21 cellular contexts compared by ENCODE assay signal in genomic region chrY:21260325-21260724, GRCh38.
A peak's percentile ranks its signal among the peaks of the same experiment; 100 is the strongest.
DNase-seq lines count a peak whose midpoint lies in the region; ATAC-seq and TF ChIP-seq lines count a peak whose summit lies in the region.
"Had no signal": no experiment of that assay in that cellular context is flagged by ENCODE, and none has a peak within 500 bp of the region (broad histone marks: within the 10 kb centered on the region; RNA-seq: fewer than 3 reads in every experiment).

No MANE protein-coding gene starts in this region.

- H3K36me3 Mint-ChIP-seq in activated CD4-positive, alpha-beta T cell treated with anti-CD3 and anti-CD28 coated beads, Interleukin-2, amount 10 ng/mL, durations not matched to agents 24 days and 14 days (ENCODE audit: low read depth): no peaks in the 10 kb centered on the region
- H3K36me3 Mint-ChIP-seq in CD8-positive, alpha-beta T cell: no peaks in the 10 kb centered on the region
- H3K36me3 Mint-ChIP-seq in central memory CD8-positive, alpha-beta T cell (ENCODE audit: insufficient read depth): peaks cover 2% of the 10 kb centered on the region
- H3K36me3 Mint-ChIP-seq: activated naive CD8-positive, alpha-beta T cell treated with anti-CD3 and anti-CD28 coated beads, Interleukin-2, amount 10 ng/mL, durations not matched to agents 7 days and 5 days had no signal

- CTCF ChIA-PET in CD8-positive, alpha-beta T cell (lab: Charles Lee): interaction anchor here (1.1 to 1.6 kb wide), 4 partner anchors 41 to 378 kb away, joined by 3 read pairs; no protein-coding TSS in a partner anchor

- intact Hi-C loops in activated CD4-positive, alpha-beta T cell treated with anti-CD3 and anti-CD28 coated beads, Interleukin-2, amount 10 ng/mL, durations not matched to agents 24 days and 14 days (cut with micrococcal nuclease): loop anchor here (5.0 kb wide), 1 partner anchor 703 kb away; no protein-coding TSS in a partner anchor
- intact Hi-C loops in CD8-positive, alpha-beta T cell (cut with DNase I, micrococcal nuclease): loop anchor here (1.0 to 10.0 kb wide), 8 partner anchors 186 to 703 kb away; no protein-coding TSS in a partner anchor

- H3K27ac ChIP-seq in CD8-positive, alpha-beta T cell (ENCODE audit: low read depth, low read length): no peak overlapping the region
- H3K27ac ChIP-seq: pancreas, RWPE1, vagina had no signal

- peaks cover 16% of the 10 kb centered on the region for H3K4me1 Mint-ChIP-seq in activated CD4-positive, alpha-beta T cell treated with anti-CD3 and anti-CD28 coated beads, Interleukin-2, amount 10 ng/mL, durations not matched to agents 24 days and 14 days
- peaks cover 26% of the 10 kb centered on the region for H3K4me1 Mint-ChIP-seq in CD8-positive, alpha-beta T cell (ENCODE audit: low read depth)
- H3K4me1 Mint-ChIP-seq in central memory CD8-positive, alpha-beta T cell: peaks cover 18% of the 10 kb centered on the region
- H3K4me1 Mint-ChIP-seq: WTC11 had no signal

- H3K9me3 ChIP-seq in CD8-positive, alpha-beta T cell (ENCODE audit: low read length): no peaks in the 10 kb centered on the region
- H3K9me3 ChIP-seq: pancreas, vagina had no signal

- POLR2A ChIA-PET in CD8-positive, alpha-beta T cell (lab: Charles Lee): no interaction called here

- H3K27me3 Mint-ChIP-seq in activated CD4-positive, alpha-beta T cell treated with anti-CD3 and anti-CD28 coated beads, Interleukin-2, amount 10 ng/mL, durations not matched to agents 24 days and 14 days: no peaks in the 10 kb centered on the region
- no peaks in the 10 kb centered on the region for H3K27me3 Mint-ChIP-seq in CD8-positive, alpha-beta T cell (ENCODE audit: low read depth)
- no peaks in the 10 kb centered on the region for H3K27me3 Mint-ChIP-seq in central memory CD8-positive, alpha-beta T cell
- H3K27me3 Mint-ChIP-seq: activated naive CD8-positive, alpha-beta T cell treated with anti-CD3 and anti-CD28 coated beads, Interleukin-2, amount 10 ng/mL, durations not matched to agents 7 days and 5 days had no signal

- H3K4me3 ChIP-seq in CD8-positive, alpha-beta T cell (ENCODE audit: low read depth, low read length): no peak overlapping the region
- H3K4me3 ChIP-seq in LNCaP clone FGC (ENCODE audit: low read depth, low read length): no peak overlapping the region
- H3K4me3 ChIP-seq: pancreas, vagina had no signal

- TF ChIP-seq CTCF in CD8-positive, alpha-beta T cell (IDR thresholded peaks at IDR 0.05): no peak
- TF ChIP-seq CTCF in LNCaP clone FGC (IDR thresholded peaks at IDR 0.05; ENCODE audit: control insufficient read depth, extremely low read depth, insufficient read depth): peak; percentile 40

- peaks cover 10% of the 10 kb centered on the region for H3K4me1 ChIP-seq in CD8-positive, alpha-beta T cell (ENCODE audit: insufficient read depth, low read length)
- H3K4me1 ChIP-seq: pancreas, vagina had no signal

- H3K4me3 Mint-ChIP-seq in activated CD4-positive, alpha-beta T cell treated with anti-CD3 and anti-CD28 coated beads, Interleukin-2, amount 10 ng/mL, durations not matched to agents 24 days and 14 days: no peak overlapping the region
- H3K4me3 Mint-ChIP-seq in CD8-positive, alpha-beta T cell: no peak overlapping the region
- no peak overlapping the region for H3K4me3 Mint-ChIP-seq in central memory CD8-positive, alpha-beta T cell
- H3K4me3 Mint-ChIP-seq: activated naive CD8-positive, alpha-beta T cell treated with anti-CD3 and anti-CD28 coated beads, Interleukin-2, amount 10 ng/mL, durations not matched to agents 7 days and 5 days; WTC11 had no signal

- H3K9me3 Mint-ChIP-seq in activated CD4-positive, alpha-beta T cell treated with anti-CD3 and anti-CD28 coated beads, Interleukin-2, amount 10 ng/mL, durations not matched to agents 24 days and 14 days: no peaks in the 10 kb centered on the region
- H3K9me3 Mint-ChIP-seq in CD8-positive, alpha-beta T cell: no peaks in the 10 kb centered on the region
- H3K9me3 Mint-ChIP-seq in central memory CD8-positive, alpha-beta T cell: no peaks in the 10 kb centered on the region
- H3K9me3 Mint-ChIP-seq: activated naive CD8-positive, alpha-beta T cell treated with anti-CD3 and anti-CD28 coated beads, Interleukin-2, amount 10 ng/mL, durations not matched to agents 7 days and 5 days had no signal

- no peaks in the 10 kb centered on the region for H3K27me3 ChIP-seq in CD8-positive, alpha-beta T cell (ENCODE audit: insufficient read depth, low read length)
- H3K27me3 ChIP-seq: pancreas, vagina had no signal

- ATAC-seq in CD8-positive, alpha-beta T cell: peak; percentile 48
- ATAC-seq in central memory CD8-positive, alpha-beta T cell (replicated peaks; ENCODE audit: extremely low read depth, poor library complexity, severe bottlenecking): peak; percentile 60
- no peak for ATAC-seq in GM21390 (IDR thresholded peaks at IDR 0.05; ENCODE audit: unreplicated experiment)
- ATAC-seq: esophagus mucosa, left ventricle myocardium superior, pancreas, WTC11 had no signal

- H3K36me3 ChIP-seq in CD8-positive, alpha-beta T cell (ENCODE audit: insufficient read depth, low read length): no peaks in the 10 kb centered on the region
- H3K36me3 ChIP-seq: pancreas, vagina had no signal

- peak; percentile 63 for DNase-seq in activated CD4-positive, alpha-beta T cell treated with anti-CD3 and anti-CD28 coated beads, Interleukin-2, amount 10 ng/mL, durations not matched to agents 24 days and 14 days
- DNase-seq in activated CD4-positive, alpha-beta T cell treated with anti-CD3 and anti-CD28 coated beads, Interleukin-2, amount 50 U/mL, for 1 hour: no peak
- DNase-seq in CD8-positive, alpha-beta T cell: no peak
- DNase-seq in LNCaP clone FGC (ENCODE audit: low read depth): no peak
- DNase-seq in central memory CD8-positive, alpha-beta T cell (ENCODE audit: low spot score in 2 of 2): no peak
- no peak for DNase-seq in GDM1 (lab: John Stamatoyannopoulos, UW)
- DNase-seq in NCI-H526 (lab: John Stamatoyannopoulos, UW): no peak
- DNase-seq: activated naive CD8-positive, alpha-beta T cell treated with anti-CD3 and anti-CD28 coated beads, Interleukin-2, amount 10 ng/mL, durations not matched to agents 7 days and 5 days; dermis blood vessel endothelial cell; EL; left ventricle myocardium superior; NCI-H1092 treated with DMSO at 0.1 percent for 48 hours; NCI-H2171; pancreas; stimulated activated CD4-positive, alpha-beta T cell treated with anti-CD3 and anti-CD28 coated beads, Interleukin-2, amount 100 ng/mL, for 48 hours; substantia nigra had no signal

- H3K27ac Mint-ChIP-seq in activated CD4-positive, alpha-beta T cell treated with anti-CD3 and anti-CD28 coated beads, Interleukin-2, amount 10 ng/mL, durations not matched to agents 24 days and 14 days: peak overlapping the region; percentile 51
- H3K27ac Mint-ChIP-seq in CD8-positive, alpha-beta T cell: peak overlapping the region; percentile 41
- H3K27ac Mint-ChIP-seq in central memory CD8-positive, alpha-beta T cell (ENCODE audit: low read depth): peak overlapping the region; percentile 41
- H3K27ac Mint-ChIP-seq: activated naive CD8-positive, alpha-beta T cell treated with anti-CD3 and anti-CD28 coated beads, Interleukin-2, amount 10 ng/mL, durations not matched to agents 7 days and 5 days; WTC11 had no signal
